In genomic region chr1:190262538-190262937, GRCh38 we compare ENCODE assay signal across 24 cellular contexts.
"Had no signal": no experiment of that assay in that cellular context is flagged by ENCODE, and none has a peak within 500 bp of the region (broad histone marks: within the 10 kb centered on the region; RNA-seq: fewer than 3 reads in every experiment).

No MANE protein-coding gene starts in this region.

- H3K27me3 ChIP-seq: dorsolateral prefrontal cortex, esophagus muscularis mucosa, foreskin keratinocyte, gastroesophageal sphincter, heart left ventricle, hepatocyte, left lung had no signal

- DNase-seq: dermis blood vessel endothelial cell; dorsolateral prefrontal cortex; effector CD4-positive, alpha-beta T cell; effector memory CD4-positive, alpha-beta T cell; foreskin keratinocyte; heart left ventricle; hypothalamus; immature natural killer cell; islet precursor cell; kidney; kidney glomerular epithelial cell; left cardiac atrium; left lung; left ventricle myocardium superior; lower lobe of right lung; mesenchymal stem cell; midbrain had no signal

- H3K27ac Mint-ChIP-seq: immature natural killer cell had no signal

- H3K79me2 ChIP-seq: hepatocyte had no signal

- H3K9me3 ChIP-seq: esophagus muscularis mucosa, gastroesophageal sphincter, left lung, lower lobe of right lung had no signal

- H3K4me3 Mint-ChIP-seq: immature natural killer cell had no signal

- H3K27ac ChIP-seq: coronary artery, dorsolateral prefrontal cortex, esophagus muscularis mucosa, foreskin keratinocyte, gastroesophageal sphincter, heart left ventricle, hepatocyte, left lung, lower lobe of right lung had no signal

- FAIRE-seq: colon, endothelial cell of umbilical vein, frontal cortex, kidney had no signal

- H3K4me2 ChIP-seq: hepatocyte had no signal

- H2AFZ ChIP-seq: hepatocyte had no signal

- H3K4me1 ChIP-seq: esophagus muscularis mucosa, foreskin keratinocyte, gastroesophageal sphincter, heart left ventricle, left lung, lower lobe of right lung had no signal

- H3K4me3 ChIP-seq: coronary artery, dorsolateral prefrontal cortex, esophagus muscularis mucosa, gastroesophageal sphincter, heart left ventricle, hepatocyte, left lung, lower lobe of right lung had no signal

- H3K36me3 Mint-ChIP-seq: immature natural killer cell had no signal

- H3K4me1 Mint-ChIP-seq: immature natural killer cell had no signal

- H3K36me3 ChIP-seq: esophagus muscularis mucosa, gastroesophageal sphincter, heart left ventricle, left lung, lower lobe of right lung had no signal
